27 cellular contexts compared by ENCODE assay signal in genomic region chr19:4177146-4177545, GRCh38. TPM values are rescaled to one million over a fixed set of nuclear protein-coding genes. Genes with fewer than 3 reads are reported as not detected.
DNase-seq lines count a peak whose midpoint lies in the region; ATAC-seq, FAIRE-seq and TF ChIP-seq lines count a peak whose summit lies in the region.
"Had no signal": no experiment of that assay in that cellular context is flagged by ENCODE, and none has a peak within 500 bp of the region (broad histone marks: within the 10 kb centered on the region; RNA-seq: fewer than 3 reads in every experiment).

No MANE protein-coding gene starts in this region.

- WGBS in HepG2 (ENCODE audit: low lambda C conversion rate): over 99% methylated on average over 5 of the region's 5 CpGs
- 96% methylated on average over 4 of the region's 5 CpGs for WGBS in right lobe of liver (ENCODE audit: insufficient coverage, low coverage, low lambda C conversion rate, missing lambda C conversion rate)

- H3K27ac ChIP-seq in HepG2 (ENCODE audit: extremely low read length, insufficient read depth, low read length) (no peak overlapping the region), right lobe of liver (no peak overlapping the region), neural progenitor cell (no peak overlapping the region)
- H3K27ac ChIP-seq: 22Rv1; BLaER1 treated with 17β-estradiol and CSF1 and Interleukin-3, amounts not matched to agents 10 nM and 100 nM; GM23248 had no signal

- H3K4me1 ChIP-seq in HepG2 (ENCODE audit: insufficient read depth, low read length) (peaks cover 14% of the 10 kb centered on the region), right lobe of liver (peaks cover 0 to 20% (median 4%) of the 10 kb centered on the region in 4 donors), neural progenitor cell (no peaks in the 10 kb centered on the region)
- H3K4me1 ChIP-seq: BE2C had no signal

- H3K4me3 ChIP-seq in HepG2 (replicated peaks in 1 of 3; ENCODE audit: insufficient read depth in 1 of 3, low read depth in 2 of 3, low read length in 3 of 3): no peak overlapping the region
- no peak overlapping the region for H3K4me3 ChIP-seq in right lobe of liver
- H3K4me3 ChIP-seq in neural progenitor cell: no peak overlapping the region
- no peak overlapping the region for H3K4me3 ChIP-seq in foreskin fibroblast (ENCODE audit: low read depth in 1 of 2, low read length in 2 of 2)
- H3K4me3 ChIP-seq: BLaER1 treated with 17β-estradiol and CSF1 and Interleukin-3, amounts not matched to agents 10 nM and 100 nM; GM12878; GM23248 had no signal

- H3K27ac Mint-ChIP-seq in neural progenitor cell: no peak overlapping the region
- H3K27ac Mint-ChIP-seq in progenitor cell of endocrine pancreas: peak overlapping the region; percentile 37
- H3K27ac Mint-ChIP-seq in T-cell: no peak overlapping the region
- H3K27ac Mint-ChIP-seq: CD14-positive monocyte; CD4-positive, alpha-beta T cell; CD8-positive, alpha-beta memory T cell; HFFc6 had no signal

- TF ChIP-seq POLR2A in HepG2 (IDR thresholded peaks at IDR 0.05; ENCODE audit: insufficient read depth in 1 of 2, low read depth in 2 of 2, low read length in 2 of 2) (no peak), right lobe of liver (IDR thresholded peaks at IDR 0.05) (no peak)

- TF ChIP-seq EP300 in HepG2 (IDR thresholded peaks at IDR 0.05; ENCODE audit: low read depth in 2 of 2, low read length in 2 of 2): no peak
- TF ChIP-seq EP300 in HepG2 (CRISPR knock-in tag; IDR thresholded peaks at IDR 0.05; ENCODE audit: borderline replicate concordance): no peak

- peaks cover 3% of the 10 kb centered on the region; the same call in 1 of the 2 replicates for H4K20me1 ChIP-seq in HepG2 (ENCODE audit: insufficient read depth, low read length)
- H4K20me1 ChIP-seq in neural progenitor cell (ENCODE audit: low read depth): peaks cover 27% of the 10 kb centered on the region

- H3K4me3 Mint-ChIP-seq in neural progenitor cell (peak overlapping the region; percentile 30), progenitor cell of endocrine pancreas (ENCODE audit: low read depth) (no peak overlapping the region), T-cell (no peak overlapping the region)
- H3K4me3 Mint-ChIP-seq: CD14-positive monocyte; CD4-positive, alpha-beta T cell; CD8-positive, alpha-beta memory T cell; HFFc6 had no signal

- no peak for DNase-seq in HepG2 (ENCODE audit: low spot score)
- DNase-seq in right lobe of liver: no peak
- DNase-seq in neural progenitor cell (ENCODE audit: low spot score): no peak
- no peak for DNase-seq in progenitor cell of endocrine pancreas (ENCODE audit: low spot score, unreplicated experiment)
- DNase-seq in foreskin fibroblast: no peak
- DNase-seq in T-cell: no peak
- DNase-seq: ACHN; AML-193; BE2C; CD4-positive, alpha-beta T cell; CD8-positive, alpha-beta memory T cell; DMS 273 treated with DMSO at 0.1 percent for 48 hours; DMS79; EL; GDM1; GM23248; H7; HCEC 1CT; HFFc6 had no signal

- no peaks in the 10 kb centered on the region; a peak in 2 of 5 replicates for H3K36me3 ChIP-seq in HepG2 (replicated peaks in 1 of 2; ENCODE audit: control insufficient read depth in 1 of 2, insufficient read depth in 2 of 2, low read length in 2 of 2)
- H3K36me3 ChIP-seq in right lobe of liver: peaks cover 0 to 5% (median 0%) of the 10 kb centered on the region in 4 donors
- H3K36me3 ChIP-seq in neural progenitor cell: no peaks in the 10 kb centered on the region

- H3K9me3 Mint-ChIP-seq in neural progenitor cell: no peaks in the 10 kb centered on the region
- no peaks in the 10 kb centered on the region for H3K9me3 Mint-ChIP-seq in progenitor cell of endocrine pancreas (ENCODE audit: low read depth)
- H3K9me3 Mint-ChIP-seq in T-cell: no peaks in the 10 kb centered on the region
- H3K9me3 Mint-ChIP-seq: CD14-positive monocyte; CD4-positive, alpha-beta T cell; CD8-positive, alpha-beta memory T cell; HFFc6 had no signal

- H3K4me2 ChIP-seq in HepG2 (ENCODE audit: low read depth, low read length) (no peak overlapping the region), neural progenitor cell (no peak overlapping the region)
- H3K4me2 ChIP-seq: BLaER1 treated with 17β-estradiol and CSF1 and Interleukin-3, amounts not matched to agents 10 nM and 100 nM had no signal

- H3K4me1 Mint-ChIP-seq in neural progenitor cell (peaks cover 4% of the 10 kb centered on the region), progenitor cell of endocrine pancreas (ENCODE audit: low read depth) (peaks cover 5% of the 10 kb centered on the region), T-cell (peaks cover 19 to 30% (median 27%) of the 10 kb centered on the region in 3 donors)

- intact Hi-C loops in HepG2 (cut with micrococcal nuclease; ENCODE audit: unreplicated experiment): no loop called here
- intact Hi-C loops in right lobe of liver (cut with DNase I): no loop called here

- CTCF ChIA-PET in HepG2 (lab: Yijun Ruan, JAX; ENCODE audit: low intra/inter-chr PET ratio, low total read pairs) (no interaction called here), T-cell (lab: Charles Lee) (interaction anchor here in 1 of 2 donors (0.6 kb wide), 1 partner anchor 927 kb away, joined by 3 read pairs; no protein-coding TSS in a partner anchor)

- BruUV-seq in HepG2 (replicated peaks; lab: Mats Ljungman, UMichigan): no TSS peak

- H3F3A ChIP-seq in neural progenitor cell (ENCODE audit: low read depth): peaks cover 5% of the 10 kb centered on the region

- no peak for FAIRE-seq in HepG2 (lab: Jason Lieb, UNC)
- FAIRE-seq: A204.1, D721Med, GM12878, GM19239, H1 had no signal

- peaks cover 3% of the 10 kb centered on the region for H3K36me3 Mint-ChIP-seq in neural progenitor cell
- peaks cover 8% of the 10 kb centered on the region for H3K36me3 Mint-ChIP-seq in progenitor cell of endocrine pancreas (ENCODE audit: insufficient read depth)
- peaks cover 19% of the 10 kb centered on the region for H3K36me3 Mint-ChIP-seq in T-cell

- no peak overlapping the region for H2AFZ ChIP-seq in HepG2 (ENCODE audit: low read length)
- H2AFZ ChIP-seq in neural progenitor cell (replicated peaks): no peak overlapping the region
- H2AFZ ChIP-seq: GM23248 had no signal

- H3K79me2 ChIP-seq in HepG2 (ENCODE audit: insufficient read depth, low read length) (no peaks in the 10 kb centered on the region), neural progenitor cell (ENCODE audit: low read depth) (peaks cover 10% of the 10 kb centered on the region)

- peaks cover 4% of the 10 kb centered on the region for H3K27me3 Mint-ChIP-seq in neural progenitor cell (ENCODE audit: insufficient read depth, low read depth)
- peaks cover 4% of the 10 kb centered on the region for H3K27me3 Mint-ChIP-seq in progenitor cell of endocrine pancreas
- H3K27me3 Mint-ChIP-seq in T-cell: peaks cover 3 to 5% of the 10 kb centered on the region in 2 donors

- in situ Hi-C loops in HepG2 (cut with HindIII; ENCODE audit: extremely low pct_ligation_motif_present, low pct_unique_long_range_greater_than_20kb): no loop called here

- TF ChIP-seq CTCF in HepG2 (CRISPR knock-in tag; IDR thresholded peaks at IDR 0.05) (no peak), right lobe of liver (IDR thresholded peaks at IDR 0.05) (no peak), neural progenitor cell (IDR thresholded peaks at IDR 0.05) (no peak), progenitor cell of endocrine pancreas (IDR thresholded peaks at IDR 0.05; ENCODE audit: unreplicated experiment) (no peak), foreskin fibroblast (IDR thresholded peaks at IDR 0.05; ENCODE audit: low read depth, low read length) (no peak)

- no peaks in the 10 kb centered on the region for H3K9me3 ChIP-seq in HepG2 (ENCODE audit: low read length)
- no peaks in the 10 kb centered on the region for H3K9me3 ChIP-seq in right lobe of liver
- no peaks in the 10 kb centered on the region for H3K9me3 ChIP-seq in neural progenitor cell (ENCODE audit: low read depth)
- H3K9me3 ChIP-seq: BE2C; BLaER1 treated with 17β-estradiol and CSF1 and Interleukin-3, amounts not matched to agents 10 nM and 100 nM had no signal

- H3K9ac ChIP-seq in HepG2 (ENCODE audit: insufficient read depth, low read depth, low read length) (no peak overlapping the region), neural progenitor cell (no peak overlapping the region)
- H3K9ac ChIP-seq: BLaER1 treated with 17β-estradiol and CSF1 and Interleukin-3, amounts not matched to agents 10 nM and 100 nM; GM23248 had no signal

- POLR2A ChIA-PET in HepG2 (lab: Yijun Ruan, JAX): no interaction called here
- POLR2A ChIA-PET in T-cell (lab: Charles Lee): no interaction called here

- TF ChIP-seq RAD21 in HepG2 (CRISPR knock-in tag; IDR thresholded peaks at IDR 0.05): no peak

- no peak for ATAC-seq in HepG2
- no peak for ATAC-seq in right lobe of liver
- ATAC-seq in T-cell (replicated peaks in 1 of 4): no peak
- ATAC-seq: GM12878 had no signal

- H3K27me3 ChIP-seq in HepG2 (ENCODE audit: control insufficient read depth in 1 of 2, insufficient read depth in 2 of 2, low read length in 2 of 2) (no peaks in the 10 kb centered on the region; a peak in 1 of 5 replicates), right lobe of liver (no peaks in the 10 kb centered on the region), neural progenitor cell (peaks cover 19% of the 10 kb centered on the region)

RNA-seq across cellular contexts. Expression of gene SIRT6, which starts 5.2 kb away (rescaled TPM):
- 8.6 and 11.0 TPM in 2 replicates for total RNA-seq in HepG2 (2016; rRNA removed; fragmentation: Illumina TruSeq; extraction: Trizol)
- total RNA-seq in HepG2 (2016; cell fraction: cytosol; rRNA removed; fragmentation: Illumina TruSeq; extraction: Trizol; ENCODE audit: low read depth): 7.2 and 9.1 TPM in 2 replicates
- total RNA-seq in HepG2 (2016; cell fraction: insoluble cytoplasmic fraction; rRNA removed; fragmentation: Illumina TruSeq; extraction: Trizol): 7.9 and 10.6 TPM in 2 replicates
- total RNA-seq in HepG2 (2016; cell fraction: membrane; rRNA removed; fragmentation: Illumina TruSeq; extraction: Trizol): 7.5 and 8.1 TPM in 2 replicates
- 7.0 and 8.1 TPM in 2 replicates for total RNA-seq in HepG2 (2016; cell fraction: nucleus; rRNA removed; fragmentation: Illumina TruSeq; extraction: Trizol)
- polyA plus RNA-seq in HepG2 (2011; rRNA removed): 18.4 and 20.7 TPM in 2 replicates
- polyA plus RNA-seq in HepG2 (2011; cell fraction: cytosol; rRNA removed): 12.2 and 19.4 TPM in 2 replicates
- 69.5 and 82.9 TPM in 2 replicates for polyA plus RNA-seq in HepG2 (2011; cell fraction: nucleus; rRNA removed)
- polyA plus RNA-seq in HepG2 (2012): 7.3 and 9.2 TPM in 2 replicates
- 4.6 and 5.1 TPM in 2 replicates for polyA plus RNA-seq in HepG2 (2016; cell fraction: cytosol; fragmentation: Illumina TruSeq; extraction: Trizol; ENCODE audit: low read depth)
- polyA plus RNA-seq in HepG2 (2016; cell fraction: insoluble cytoplasmic fraction; fragmentation: Illumina TruSeq; extraction: Trizol; ENCODE audit: low read depth): 9.5 and 10.8 TPM in 2 replicates
- polyA plus RNA-seq in HepG2 (2016; cell fraction: membrane; fragmentation: Illumina TruSeq; extraction: Trizol; ENCODE audit: low read depth): 6.0 TPM in 2 replicates
- polyA plus RNA-seq in HepG2 (2016; cell fraction: nucleus; fragmentation: Illumina TruSeq; extraction: Trizol; ENCODE audit: insufficient read depth, low read depth): 31.6 and 35.6 TPM in 2 replicates
- 18.0 and 19.2 TPM in 2 replicates for polyA minus RNA-seq in HepG2 (2011; rRNA and poly(A)+ RNA removed; ENCODE audit: low replicate concordance)
- polyA minus RNA-seq in HepG2 (2011; cell fraction: cytosol; rRNA and poly(A)+ RNA removed): 6.8 and 7.4 TPM in 2 replicates
- 9.0 TPM in 2 replicates for polyA minus RNA-seq in HepG2 (2011; cell fraction: nucleus; rRNA and poly(A)+ RNA removed)
- total RNA-seq in right lobe of liver: 10 to 100 TPM in 3 of 6 experiments, 1 to 10 TPM in 3; 7.9 to 21.6 (median 10.0) TPM
- 20.1 and 27.6 TPM in 2 replicates for total RNA-seq in neural progenitor cell (ENCODE audit: low replicate concordance)
- total RNA-seq in progenitor cell of endocrine pancreas: 33.2 and 35.1 TPM in 2 replicates
- total RNA-seq in T-cell: 10 to 100 TPM; 19.9 to 35.7 (median 30.0) TPM

RNA-seq across cellular contexts. Expression of gene ANKRD24, which starts 5.3 kb away (rescaled TPM):
- total RNA-seq in HepG2 (2016; rRNA removed; fragmentation: Illumina TruSeq; extraction: Trizol) (0.13 TPM in 1 of 2 replicates, not detected in the other), right lobe of liver (1 to 10 TPM; 1.2 to 4.8 (median 2.7) TPM), neural progenitor cell (ENCODE audit: low replicate concordance) (0.15 and 2.3 TPM in 2 replicates), progenitor cell of endocrine pancreas (0.89 and 1.6 TPM in 2 replicates), T-cell (1 to 10 TPM in 3 of 5 donors, under 1 TPM in 2; 0.79 to 2.2 (median 1.3) TPM)
- not detected in 2 replicates for total RNA-seq in HepG2 (2016; cell fraction: cytosol; rRNA removed; fragmentation: Illumina TruSeq; extraction: Trizol; ENCODE audit: low read depth)
- 0.06 and 0.19 TPM in 2 replicates for total RNA-seq in HepG2 (2016; cell fraction: insoluble cytoplasmic fraction; rRNA removed; fragmentation: Illumina TruSeq; extraction: Trizol)
- total RNA-seq in HepG2 (2016; cell fraction: membrane; rRNA removed; fragmentation: Illumina TruSeq; extraction: Trizol): not detected in 2 replicates
- total RNA-seq in HepG2 (2016; cell fraction: nucleus; rRNA removed; fragmentation: Illumina TruSeq; extraction: Trizol): 0.22 TPM in 1 of 2 replicates, not detected in the other
- 0.17 and 0.24 TPM in 2 replicates for polyA plus RNA-seq in HepG2 (2011; rRNA removed)
- polyA plus RNA-seq in HepG2 (2011; cell fraction: cytosol; rRNA removed): 0.15 and 0.19 TPM in 2 replicates
- 0.97 and 1.2 TPM in 2 replicates for polyA plus RNA-seq in HepG2 (2011; cell fraction: nucleus; rRNA removed)
- 0.13 and 0.28 TPM in 2 replicates for polyA plus RNA-seq in HepG2 (2012)
- polyA plus RNA-seq in HepG2 (2016; cell fraction: cytosol; fragmentation: Illumina TruSeq; extraction: Trizol; ENCODE audit: low read depth): not detected in 2 replicates
- polyA plus RNA-seq in HepG2 (2016; cell fraction: insoluble cytoplasmic fraction; fragmentation: Illumina TruSeq; extraction: Trizol; ENCODE audit: low read depth): not detected in 2 replicates
- not detected in 2 replicates for polyA plus RNA-seq in HepG2 (2016; cell fraction: membrane; fragmentation: Illumina TruSeq; extraction: Trizol; ENCODE audit: low read depth)
- 0.36 and 0.63 TPM in 2 replicates for polyA plus RNA-seq in HepG2 (2016; cell fraction: nucleus; fragmentation: Illumina TruSeq; extraction: Trizol; ENCODE audit: insufficient read depth, low read depth)
- polyA minus RNA-seq in HepG2 (2011; rRNA and poly(A)+ RNA removed; ENCODE audit: low replicate concordance): 0.07 and 0.20 TPM in 2 replicates
- not detected in 2 replicates for polyA minus RNA-seq in HepG2 (2011; cell fraction: cytosol; rRNA and poly(A)+ RNA removed)
- polyA minus RNA-seq in HepG2 (2011; cell fraction: nucleus; rRNA and poly(A)+ RNA removed): 0.25 TPM in 1 of 2 replicates, not detected in the other

RNA-seq across cellular contexts. Expression of gene CREB3L3, which starts 23.7 kb away (rescaled TPM):
- total RNA-seq in HepG2 (2016; rRNA removed; fragmentation: Illumina TruSeq; extraction: Trizol) (3.8 and 4.5 TPM in 2 replicates), right lobe of liver (100 to 1,000 TPM in 4 of 6 experiments, 10 to 100 TPM in 2; 50.5 to 368 (median 199) TPM), neural progenitor cell (ENCODE audit: low replicate concordance) (0.06 TPM in 1 of 2 replicates, not detected in the other), progenitor cell of endocrine pancreas (2.4 and 2.9 TPM in 2 replicates), T-cell (under 1 TPM in 1 of 5 donors, not detected in 4; 0.16 TPM)
- total RNA-seq in HepG2 (2016; cell fraction: cytosol; rRNA removed; fragmentation: Illumina TruSeq; extraction: Trizol; ENCODE audit: low read depth): 0.61 and 1.3 TPM in 2 replicates
- 2.7 and 4.7 TPM in 2 replicates for total RNA-seq in HepG2 (2016; cell fraction: insoluble cytoplasmic fraction; rRNA removed; fragmentation: Illumina TruSeq; extraction: Trizol)
- total RNA-seq in HepG2 (2016; cell fraction: membrane; rRNA removed; fragmentation: Illumina TruSeq; extraction: Trizol): 1.9 and 2.1 TPM in 2 replicates
- 5.9 and 7.0 TPM in 2 replicates for total RNA-seq in HepG2 (2016; cell fraction: nucleus; rRNA removed; fragmentation: Illumina TruSeq; extraction: Trizol)
- 3.8 and 7.0 TPM in 2 replicates for polyA plus RNA-seq in HepG2 (2011; rRNA removed)
- 3.1 and 5.0 TPM in 2 replicates for polyA plus RNA-seq in HepG2 (2011; cell fraction: cytosol; rRNA removed)
- 7.4 and 9.2 TPM in 2 replicates for polyA plus RNA-seq in HepG2 (2011; cell fraction: nucleus; rRNA removed)
- polyA plus RNA-seq in HepG2 (2012): 13.4 and 16.9 TPM in 2 replicates
- polyA plus RNA-seq in HepG2 (2016; cell fraction: cytosol; fragmentation: Illumina TruSeq; extraction: Trizol; ENCODE audit: low read depth): 2.1 and 2.2 TPM in 2 replicates
- 11.1 and 13.5 TPM in 2 replicates for polyA plus RNA-seq in HepG2 (2016; cell fraction: insoluble cytoplasmic fraction; fragmentation: Illumina TruSeq; extraction: Trizol; ENCODE audit: low read depth)
- 4.0 and 5.2 TPM in 2 replicates for polyA plus RNA-seq in HepG2 (2016; cell fraction: membrane; fragmentation: Illumina TruSeq; extraction: Trizol; ENCODE audit: low read depth)
- polyA plus RNA-seq in HepG2 (2016; cell fraction: nucleus; fragmentation: Illumina TruSeq; extraction: Trizol; ENCODE audit: insufficient read depth, low read depth): 28.4 and 29.8 TPM in 2 replicates
- polyA minus RNA-seq in HepG2 (2011; rRNA and poly(A)+ RNA removed; ENCODE audit: low replicate concordance): 0.09 and 2.9 TPM in 2 replicates
- 1.7 and 3.2 TPM in 2 replicates for polyA minus RNA-seq in HepG2 (2011; cell fraction: cytosol; rRNA and poly(A)+ RNA removed)
- polyA minus RNA-seq in HepG2 (2011; cell fraction: nucleus; rRNA and poly(A)+ RNA removed): 2.1 and 2.6 TPM in 2 replicates
- total RNA-seq: CD8-positive, alpha-beta memory T cell; GM12878; GM23248; H1; H7; HFFc6 had no signal
- polyA plus RNA-seq: CD14-positive monocyte, GM23248 had no signal

RNA-seq across cellular contexts. Expression of gene EBI3, which starts 52.2 kb away (rescaled TPM):
- not detected in 2 replicates for total RNA-seq in HepG2 (2016; rRNA removed; fragmentation: Illumina TruSeq; extraction: Trizol)
- total RNA-seq in HepG2 (2016; cell fraction: cytosol; rRNA removed; fragmentation: Illumina TruSeq; extraction: Trizol; ENCODE audit: low read depth): not detected in 2 replicates
- total RNA-seq in HepG2 (2016; cell fraction: insoluble cytoplasmic fraction; rRNA removed; fragmentation: Illumina TruSeq; extraction: Trizol): 0.16 and 0.28 TPM in 2 replicates
- not detected in 2 replicates for total RNA-seq in HepG2 (2016; cell fraction: membrane; rRNA removed; fragmentation: Illumina TruSeq; extraction: Trizol)
- total RNA-seq in HepG2 (2016; cell fraction: nucleus; rRNA removed; fragmentation: Illumina TruSeq; extraction: Trizol): not detected in 2 replicates
- polyA plus RNA-seq in HepG2 (2011; rRNA removed): 3.4 and 8.3 TPM in 2 replicates
- 3.7 and 5.7 TPM in 2 replicates for polyA plus RNA-seq in HepG2 (2011; cell fraction: cytosol; rRNA removed)
- polyA plus RNA-seq in HepG2 (2011; cell fraction: nucleus; rRNA removed): 5.8 TPM in 2 replicates
- polyA plus RNA-seq in HepG2 (2012): 5.3 and 5.5 TPM in 2 replicates
- polyA plus RNA-seq in HepG2 (2016; cell fraction: cytosol; fragmentation: Illumina TruSeq; extraction: Trizol; ENCODE audit: low read depth): 0.20 TPM in 1 of 2 replicates, not detected in the other
- polyA plus RNA-seq in HepG2 (2016; cell fraction: insoluble cytoplasmic fraction; fragmentation: Illumina TruSeq; extraction: Trizol; ENCODE audit: low read depth): not detected in 2 replicates
- polyA plus RNA-seq in HepG2 (2016; cell fraction: membrane; fragmentation: Illumina TruSeq; extraction: Trizol; ENCODE audit: low read depth): not detected in 2 replicates
- 0.83 TPM in 1 of 2 replicates, not detected in the other for polyA plus RNA-seq in HepG2 (2016; cell fraction: nucleus; fragmentation: Illumina TruSeq; extraction: Trizol; ENCODE audit: insufficient read depth, low read depth)
- 2.3 and 3.4 TPM in 2 replicates for polyA minus RNA-seq in HepG2 (2011; rRNA and poly(A)+ RNA removed; ENCODE audit: low replicate concordance)
- polyA minus RNA-seq in HepG2 (2011; cell fraction: cytosol; rRNA and poly(A)+ RNA removed): 3.4 TPM in 1 of 2 replicates, not detected in the other
- polyA minus RNA-seq in HepG2 (2011; cell fraction: nucleus; rRNA and poly(A)+ RNA removed): 1.5 and 1.8 TPM in 2 replicates
- 1 to 10 TPM in 5 of 6 experiments, under 1 TPM in 1; 0.73 to 4.1 (median 2.0) TPM for total RNA-seq in right lobe of liver
- total RNA-seq in neural progenitor cell (ENCODE audit: low replicate concordance): not detected in 2 replicates
- total RNA-seq in progenitor cell of endocrine pancreas: not detected in 2 replicates
- under 1 TPM in 3 of 5 donors, not detected in 2; 0.38 to 0.92 (median 0.79) TPM for total RNA-seq in T-cell
- total RNA-seq: CD4-positive, alpha-beta T cell; GM23248 had no signal
- polyA plus RNA-seq: CD8-positive, alpha-beta memory T cell had no signal

RNA-seq across cellular contexts. Expression of gene MAP2K2, which starts 53.2 kb away (rescaled TPM):
- 72.2 and 80.9 TPM in 2 replicates for total RNA-seq in HepG2 (2016; rRNA removed; fragmentation: Illumina TruSeq; extraction: Trizol)
- total RNA-seq in HepG2 (2016; cell fraction: cytosol; rRNA removed; fragmentation: Illumina TruSeq; extraction: Trizol; ENCODE audit: low read depth): 141 and 153 TPM in 2 replicates
- 63.3 and 84.3 TPM in 2 replicates for total RNA-seq in HepG2 (2016; cell fraction: insoluble cytoplasmic fraction; rRNA removed; fragmentation: Illumina TruSeq; extraction: Trizol)
- 168 and 190 TPM in 2 replicates for total RNA-seq in HepG2 (2016; cell fraction: membrane; rRNA removed; fragmentation: Illumina TruSeq; extraction: Trizol)
- 40.1 and 53.8 TPM in 2 replicates for total RNA-seq in HepG2 (2016; cell fraction: nucleus; rRNA removed; fragmentation: Illumina TruSeq; extraction: Trizol)
- polyA plus RNA-seq in HepG2 (2011; rRNA removed): 70.3 and 88.1 TPM in 2 replicates
- polyA plus RNA-seq in HepG2 (2011; cell fraction: cytosol; rRNA removed): 63.3 and 103 TPM in 2 replicates
- 96.2 and 101 TPM in 2 replicates for polyA plus RNA-seq in HepG2 (2011; cell fraction: nucleus; rRNA removed)
- 73.5 and 112 TPM in 2 replicates for polyA plus RNA-seq in HepG2 (2012)
- polyA plus RNA-seq in HepG2 (2016; cell fraction: cytosol; fragmentation: Illumina TruSeq; extraction: Trizol; ENCODE audit: low read depth): 205 and 223 TPM in 2 replicates
- 99.4 and 124 TPM in 2 replicates for polyA plus RNA-seq in HepG2 (2016; cell fraction: insoluble cytoplasmic fraction; fragmentation: Illumina TruSeq; extraction: Trizol; ENCODE audit: low read depth)
- 271 and 285 TPM in 2 replicates for polyA plus RNA-seq in HepG2 (2016; cell fraction: membrane; fragmentation: Illumina TruSeq; extraction: Trizol; ENCODE audit: low read depth)
- 113 and 116 TPM in 2 replicates for polyA plus RNA-seq in HepG2 (2016; cell fraction: nucleus; fragmentation: Illumina TruSeq; extraction: Trizol; ENCODE audit: insufficient read depth, low read depth)
- 82.8 and 120 TPM in 2 replicates for polyA minus RNA-seq in HepG2 (2011; rRNA and poly(A)+ RNA removed; ENCODE audit: low replicate concordance)
- polyA minus RNA-seq in HepG2 (2011; cell fraction: cytosol; rRNA and poly(A)+ RNA removed): 55.4 and 61.2 TPM in 2 replicates
- 25.8 and 27.8 TPM in 2 replicates for polyA minus RNA-seq in HepG2 (2011; cell fraction: nucleus; rRNA and poly(A)+ RNA removed)
- 10 to 100 TPM; 50.2 to 75.7 (median 59.8) TPM for total RNA-seq in right lobe of liver
- 69.7 and 176 TPM in 2 replicates for total RNA-seq in neural progenitor cell (ENCODE audit: low replicate concordance)
- 149 and 154 TPM in 2 replicates for total RNA-seq in progenitor cell of endocrine pancreas
- 100 to 1,000 TPM; 101 to 152 (median 141) TPM for total RNA-seq in T-cell

Comparison
In these comparisons a context has a peak if more than half of its experiments do, and no peak if none do; other contexts are left out.
1. RNA of gene CREB3L3, which starts 23.7 kb away (total RNA-seq): 50.5 to 368 TPM in right lobe of liver; 0.61 to 7.0 TPM in HepG2, 2.4 to 2.9 TPM in progenitor cell of endocrine pancreas, 0.16 TPM in T-cell and 0.06 TPM in neural progenitor cell; every median in the first group is over 4 times any median in the second.